In the genomic region with DNA sequence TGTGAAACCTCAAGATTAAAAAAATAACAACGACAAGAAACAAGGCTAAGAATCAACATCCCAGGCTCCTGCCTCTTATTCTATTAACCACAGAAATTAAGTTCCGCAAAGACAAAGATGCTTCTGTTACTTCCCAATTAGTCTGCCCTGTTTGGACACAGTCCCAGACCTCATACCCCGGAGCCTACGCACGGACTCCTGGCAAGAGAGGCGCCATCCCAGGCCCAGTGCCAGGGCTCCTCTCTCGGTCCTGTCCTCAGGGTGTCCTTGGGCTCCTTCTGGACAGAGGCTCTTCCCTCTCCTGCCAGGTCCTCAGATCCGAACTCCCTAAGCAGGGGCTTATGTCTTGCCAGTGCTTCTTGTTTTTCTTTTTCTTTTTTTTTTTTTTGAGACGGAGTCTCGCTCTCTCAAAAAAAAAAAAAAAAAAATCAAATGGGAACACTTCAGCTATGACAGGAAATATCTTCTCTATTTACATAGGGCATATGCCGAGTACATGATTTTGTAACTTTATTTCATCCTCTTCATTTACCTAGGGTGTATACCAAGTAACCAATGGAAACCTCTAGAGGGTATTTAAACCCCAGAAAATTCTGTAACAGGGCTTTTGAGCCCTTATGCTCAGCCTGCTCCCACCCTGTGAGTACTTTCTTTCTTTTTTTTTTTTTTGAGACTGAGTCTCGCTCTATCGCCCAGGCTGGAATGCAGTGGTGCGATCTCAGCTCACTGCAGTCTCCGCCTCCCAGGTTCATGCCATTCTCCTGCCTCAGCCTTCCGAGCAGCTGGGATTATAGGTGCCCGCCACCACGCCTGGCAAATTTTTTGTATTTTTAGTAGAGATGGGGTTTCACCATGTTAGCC, we compare ENCODE assay signal across 8 cellular contexts. TPM values are rescaled to one million over a fixed set of nuclear protein-coding genes. Genes with fewer than 3 reads are reported as not detected.
A peak's percentile ranks its signal among the peaks of the same experiment; 100 is the strongest.
DNase-seq lines count a peak whose midpoint lies in the region; ATAC-seq and TF ChIP-seq lines count a peak whose summit lies in the region.

No MANE protein-coding gene starts in this region.

- ATAC-seq in psoas muscle (peak; percentile 95 to 96 (median 96)), HG02763 (IDR thresholded peaks at IDR 0.05; ENCODE audit: unreplicated experiment) (no peak), GM18907 (IDR thresholded peaks at IDR 0.05; ENCODE audit: unreplicated experiment) (no peak)

- no peaks in the 10 kb centered on the region for H3K9me3 ChIP-seq in psoas muscle

- H3K4me3 ChIP-seq in psoas muscle = peak overlapping the region; percentile 27

- H3K27ac ChIP-seq in psoas muscle = peak overlapping the region; percentile 46

- H3K4me1 ChIP-seq in psoas muscle = peaks cover 18% of the 10 kb centered on the region

- WGBS in psoas muscle, 3 donors = 11 to 15% (median 13%) methylated on average over 16 to 18 of the region's 18 CpGs

- H3K36me3 ChIP-seq in psoas muscle (ENCODE audit: insufficient read depth in 1 of 2, low read depth in 1 of 2) = no peaks in the 10 kb centered on the region

- no peaks in the 10 kb centered on the region for H3K27me3 ChIP-seq in psoas muscle (ENCODE audit: insufficient read depth in 3 of 3, low read length in 2 of 3)

- TF ChIP-seq CTCF in psoas muscle (IDR thresholded peaks at IDR 0.05) = no peak

- intact Hi-C loops in psoas muscle (cut with DNase I) = no loop called here

- DNase-seq in GM04504 (ENCODE audit: low read depth) (peak; percentile 83), SKM-1 treated with dmso at 0.1 percent for 144 hours (lab: John Stamatoyannopoulos, UW; ENCODE audit: unreplicated experiment) (peak; percentile 64), globus pallidus (ENCODE audit: low spot score) (peak; percentile 88), psoas muscle (peak; percentile 90 to 93), NCI-H2107 treated with DMSO at 0.1 percent for 48 hours (lab: John Stamatoyannopoulos, UW; ENCODE audit: unreplicated experiment) (no peak), T-helper 9 cell (no peak)

RNA-seq across cellular contexts. Expression of gene ENO1, which starts 11.7 kb away (rescaled TPM):
- total RNA-seq in psoas muscle = 100 to 1,000 TPM; 110 to 364 (median 217) TPM
- polyA plus RNA-seq in psoas muscle = 100 to 1,000 TPM in 2 of 3 donors, 10 to 100 TPM in 1; 83.8 to 489 (median 190) TPM

RNA-seq across cellular contexts. Expression of gene CA6, which starts 55.5 kb away (rescaled TPM):
- total RNA-seq in psoas muscle = not detected
- polyA plus RNA-seq in psoas muscle = not detected

Comparison
In these comparisons a context has a peak if more than half of its experiments do, and no peak if none do; other contexts are left out.
1. DNase-seq: peak in GM04504 (single experiment), SKM-1 treated with dmso at 0.1 percent for 144 hours (single experiment), globus pallidus (single experiment) and psoas muscle (2 of 2); none in NCI-H2107 treated with DMSO at 0.1 percent for 48 hours (single experiment) and T-helper 9 cell (single experiment).
2. ATAC-seq: peak in psoas muscle (4 of 4); none in HG02763 (single experiment) and GM18907 (single experiment).